ENCODE assay signal across 1 cellular context in the genomic region with DNA sequence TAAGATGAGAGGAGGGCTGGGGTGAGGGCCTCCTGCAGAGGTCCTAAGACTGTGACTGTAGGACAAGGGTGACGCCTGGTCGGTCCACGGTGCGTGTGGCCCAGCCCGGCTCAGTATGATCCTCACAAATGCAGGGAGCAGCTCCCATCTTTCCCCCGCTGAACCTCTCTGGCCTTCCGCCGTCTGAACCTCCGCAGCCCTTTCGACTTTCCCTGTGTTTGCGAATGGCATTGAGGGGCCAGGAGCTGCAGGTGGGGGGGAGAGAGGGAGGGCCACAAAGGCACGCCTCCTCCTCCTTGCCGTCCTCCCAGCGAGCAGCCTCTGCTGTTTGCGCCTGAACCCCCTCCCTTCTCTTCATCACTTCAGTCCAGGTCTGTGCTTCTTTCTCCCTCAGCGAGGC.
TF ChIP-seq lines count a peak whose summit lies in the region.

No MANE protein-coding gene starts in this region.

TF ChIP-seq in IMR-90, 13 proteins besides CTCF, POLR2A, EP300 and RAD21 (continued from another document):
- TF ChIP-seq, protein P1, sequence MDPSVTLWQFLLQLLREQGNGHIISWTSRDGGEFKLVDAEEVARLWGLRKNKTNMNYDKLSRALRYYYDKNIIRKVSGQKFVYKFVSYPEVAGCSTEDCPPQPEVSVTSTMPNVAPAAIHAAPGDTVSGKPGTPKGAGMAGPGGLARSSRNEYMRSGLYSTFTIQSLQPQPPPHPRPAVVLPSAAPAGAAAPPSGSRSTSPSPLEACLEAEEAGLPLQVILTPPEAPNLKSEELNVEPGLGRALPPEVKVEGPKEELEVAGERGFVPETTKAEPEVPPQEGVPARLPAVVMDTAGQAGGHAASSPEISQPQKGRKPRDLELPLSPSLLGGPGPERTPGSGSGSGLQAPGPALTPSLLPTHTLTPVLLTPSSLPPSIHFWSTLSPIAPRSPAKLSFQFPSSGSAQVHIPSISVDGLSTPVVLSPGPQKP (IDR thresholded peaks at IDR 0.05; ENCODE audit: borderline replicate concordance, low read depth, low read length), result no peak
- TF ChIP-seq FOS (IDR thresholded peaks at IDR 0.05; ENCODE audit: low read depth, low read length) (no peak), SMC3 (IDR thresholded peaks at IDR 0.05; ENCODE audit: low read depth, low read length) (no peak), MAZ (IDR thresholded peaks at IDR 0.05; ENCODE audit: borderline replicate concordance, low read depth, low read length) (no peak)
